In genomic region chr7:92808006-92808405, GRCh38 we compare ENCODE assay signal across 16 cellular contexts. TPM values are rescaled to one million over a fixed set of nuclear protein-coding genes. Genes with fewer than 3 reads are reported as not detected.
DNase-seq lines count a peak whose midpoint lies in the region; ATAC-seq, FAIRE-seq and TF ChIP-seq lines count a peak whose summit lies in the region.
"Had no signal": no experiment of that assay in that cellular context is flagged by ENCODE, and none has a peak within 500 bp of the region (broad histone marks: within the 10 kb centered on the region; RNA-seq: fewer than 3 reads in every experiment).

No MANE protein-coding gene starts in this region.

- WGBS in H1 (ENCODE audit: extremely low coverage in 1 of 2, insufficient coverage in 1 of 2, insufficient read length in 1 of 2, insufficient replicate concordance in 2 of 2, low coverage in 1 of 2, low lambda C conversion rate in 2 of 2, missing lambda C conversion rate in 1 of 2), 2 experiments = 98% methylated on average over 2 of the region's 2 CpGs; no CpG with 5 or more reads in 1 of the 2 experiments

- H3K27ac ChIP-seq in breast epithelium (no peak overlapping the region), SJSA1 (peak overlapping the region; percentile 88; the same call in 1 of the 2 replicates), H1 (ENCODE audit: low read depth, low read length) (no peak overlapping the region)
- H3K27ac ChIP-seq: prostate gland had no signal

- no peak for TF ChIP-seq RAD21 in H1 (IDR thresholded peaks at IDR 0.05 in 1 of 2, conservative IDR thresholded peaks at IDR 0.05 in 1 of 2; ENCODE audit: low read depth in 2 of 2, low read length in 2 of 2)

- H3K79me1 ChIP-seq in H1 (ENCODE audit: low read depth, low read length) = no peaks in the 10 kb centered on the region

- H4K20me1 ChIP-seq in H1 (replicated peaks in 1 of 2; ENCODE audit: control insufficient read depth in 1 of 2, insufficient read depth in 2 of 2, low read length in 2 of 2) = no peaks in the 10 kb centered on the region

- H4K91ac ChIP-seq in H1 (replicated peaks; ENCODE audit: insufficient read length, low read length) = no peak overlapping the region

- H3K4ac ChIP-seq in H1 (replicated peaks; ENCODE audit: insufficient read length, low read depth, low read length) = no peak overlapping the region

- H3K27ac Mint-ChIP-seq in MCF 10A (ENCODE audit: low read depth, unreplicated experiment) (peak overlapping the region; percentile 92), type B pancreatic cell (peak overlapping the region; percentile 24)
- H3K27ac Mint-ChIP-seq: activated B cell treated with CpG ODN at 0.5 μM for 24 hours; stimulated activated naive B cell treated with anti-CD40 and anti-IgM and Interleukin-4, amounts not matched to agents 10 μg/mL and 1 μg/mL and 100 μg/mL, for 72 hours had no signal

- H3K9me3 Mint-ChIP-seq in MCF 10A (ENCODE audit: unreplicated experiment) (no peaks in the 10 kb centered on the region), type B pancreatic cell (peaks cover 10% of the 10 kb centered on the region)
- H3K9me3 Mint-ChIP-seq: activated B cell treated with CpG ODN at 0.5 μM for 24 hours had no signal

- no peak overlapping the region for H3K23ac ChIP-seq in H1 (ENCODE audit: insufficient read length)

- BruUV-seq in MCF 10A (replicated peaks; lab: Mats Ljungman, UMichigan) = no TSS peak

- no peaks in the 10 kb centered on the region for H3K36me3 ChIP-seq in breast epithelium
- peaks cover 59% of the 10 kb centered on the region for H3K36me3 ChIP-seq in SJSA1
- H3K36me3 ChIP-seq in H1 (ENCODE audit: control insufficient read depth in 2 of 4, insufficient read depth in 4 of 4, low read length in 3 of 4) = no peaks in the 10 kb centered on the region
- H3K36me3 ChIP-seq: prostate gland had no signal

- no peak overlapping the region for H2BK5ac ChIP-seq in H1 (ENCODE audit: low read depth, low read length)

- TF ChIP-seq POLR2A in breast epithelium (IDR thresholded peaks at IDR 0.05) (no peak), H1 (IDR thresholded peaks at IDR 0.05; ENCODE audit: control extremely low read depth in 1 of 2, low read depth in 2 of 2, low read length in 2 of 2) (no peak)

- H3K79me2 ChIP-seq in H1 (ENCODE audit: control insufficient read depth in 1 of 2, insufficient read depth in 2 of 2, low read length in 2 of 2) = peaks cover 0 to 2% of the 10 kb centered on the region in 2 experiments; a peak in 1 of 4 replicates

- no peak overlapping the region for H2BK120ac ChIP-seq in H1 (replicated peaks; ENCODE audit: low read depth, low read length)

- H3K4me1 Mint-ChIP-seq in MCF 10A (ENCODE audit: insufficient read depth, unreplicated experiment) (peaks cover 52% of the 10 kb centered on the region), type B pancreatic cell (ENCODE audit: unreplicated experiment) (peaks cover 9% of the 10 kb centered on the region)

- no peak overlapping the region for H3K4me3 Mint-ChIP-seq in MCF 10A (ENCODE audit: unreplicated experiment)
- no peak overlapping the region for H3K4me3 Mint-ChIP-seq in type B pancreatic cell
- H3K4me3 Mint-ChIP-seq: activated B cell treated with CpG ODN at 0.5 μM for 24 hours; stimulated activated naive B cell treated with anti-CD40 and anti-IgM and Interleukin-4, amounts not matched to agents 10 μg/mL and 1 μg/mL and 100 μg/mL, for 72 hours had no signal

- no peak for TF ChIP-seq EP300 in H1 (IDR thresholded peaks at IDR 0.05; ENCODE audit: borderline replicate concordance in 1 of 2, low read depth in 2 of 2, low read length in 2 of 2)

- no peaks in the 10 kb centered on the region for H3K23me2 ChIP-seq in H1 (ENCODE audit: low read depth, low read length)

- TF ChIP-seq CTCF in MCF 10A (IDR thresholded peaks at IDR 0.05; ENCODE audit: unreplicated experiment) = no peak
- TF ChIP-seq CTCF in breast epithelium (IDR thresholded peaks at IDR 0.05) = no peak
- no peak for TF ChIP-seq CTCF in H1 (IDR thresholded peaks at IDR 0.05; ENCODE audit: control extremely low read depth in 1 of 3, insufficient read depth in 1 of 3, low read depth in 1 of 3, low read length in 3 of 3)
- TF ChIP-seq CTCF in type B pancreatic cell (conservative IDR thresholded peaks at IDR 0.05) = no peak

- H3K27me3 Mint-ChIP-seq in MCF 10A (ENCODE audit: insufficient read depth, unreplicated experiment) = no peaks in the 10 kb centered on the region
- H3K27me3 Mint-ChIP-seq in type B pancreatic cell = no peaks in the 10 kb centered on the region
- H3K27me3 Mint-ChIP-seq: activated B cell treated with CpG ODN at 0.5 μM for 24 hours; stimulated activated naive B cell treated with anti-CD40 and anti-IgM and Interleukin-4, amounts not matched to agents 10 μg/mL and 1 μg/mL and 100 μg/mL, for 72 hours had no signal

- CTCF ChIA-PET in MCF 10A (lab: Yijun Ruan, JAX) (interaction anchor here (1.4 kb wide), 1 partner anchor 188 kb away, joined by 4 read pairs; no protein-coding TSS in a partner anchor), H1 (lab: Charles Lee; ENCODE audit: partially characterized antibody) (no interaction called here)

- H2BK15ac ChIP-seq in H1 (ENCODE audit: low read length) = no peak overlapping the region

- intact Hi-C loops in MCF 10A (cut with micrococcal nuclease) = no loop called here
- intact Hi-C loops in breast epithelium (cut with DNase I; ENCODE audit: low total_unique reads) = no loop called here

- H2BK20ac ChIP-seq in H1 (ENCODE audit: low read length) = no peak overlapping the region

- no peak overlapping the region for H4K5ac ChIP-seq in H1 (ENCODE audit: insufficient read length, low read depth, low read length)

- FAIRE-seq in H1 (lab: Jason Lieb, UNC) = no peak

- H3K4me3 ChIP-seq in breast epithelium = no peak overlapping the region
- no peak overlapping the region for H3K4me3 ChIP-seq in SJSA1
- no peak overlapping the region for H3K4me3 ChIP-seq in H1 (ENCODE audit: extremely low read depth in 1 of 4, insufficient read depth in 2 of 4, low read depth in 3 of 4, low read length in 4 of 4)
- H3K4me3 ChIP-seq: mucosa of descending colon, prostate gland had no signal

- no peak overlapping the region for H3K4me2 ChIP-seq in H1 (ENCODE audit: insufficient read depth in 1 of 2, low read depth in 2 of 2, low read length in 2 of 2)

- POLR2A ChIA-PET in MCF 10A (lab: Yijun Ruan, JAX) = interaction anchor here (0.7 to 2.6 kb wide), 10 partner anchors 13 to 112 kb away, joined by 3 to 18 read pairs (median 4); no protein-coding TSS in a partner anchor
- POLR2A ChIA-PET in H1 (lab: Charles Lee; ENCODE audit: partially characterized antibody) = no interaction called here

- no peak for ATAC-seq in HG03045 (IDR thresholded peaks at IDR 0.05; ENCODE audit: unreplicated experiment)
- ATAC-seq: mucosa of descending colon; stimulated activated naive B cell treated with anti-CD40 and anti-IgM and Interleukin-4, amounts not matched to agents 10 μg/mL and 1 μg/mL and 100 μg/mL, for 72 hours had no signal

- H2AK5ac ChIP-seq in H1 (ENCODE audit: low read depth, low read length) = no peak overlapping the region

- H3K9ac ChIP-seq in H1 (replicated peaks in 1 of 4; ENCODE audit: extremely low read depth in 1 of 4, low read depth in 3 of 4, low read length in 3 of 4) = no peak overlapping the region

- no peak overlapping the region for H2BK12ac ChIP-seq in H1 (ENCODE audit: low read depth, low read length)

- no peak overlapping the region for H3K14ac ChIP-seq in H1 (ENCODE audit: insufficient read length)

- H4K8ac ChIP-seq in H1 (ENCODE audit: extremely low read depth, insufficient read depth, low read length) = no peak overlapping the region

- H3K9me3 ChIP-seq in breast epithelium (no peaks in the 10 kb centered on the region), SJSA1 (replicated peaks) (no peaks in the 10 kb centered on the region), H1 (ENCODE audit: insufficient read depth in 2 of 2, low read depth in 1 of 2, low read length in 1 of 2) (no peaks in the 10 kb centered on the region)
- H3K9me3 ChIP-seq: mucosa of descending colon, prostate gland had no signal

- DNase-seq in MCF 10A (ENCODE audit: unreplicated experiment) (peak; percentile 66), breast epithelium (ENCODE audit: low spot score in 2 of 2) (no peak), SJSA1 (ENCODE audit: low read depth in 1 of 2, low spot score in 2 of 2) (no peak), H1 (ENCODE audit: low read depth in 1 of 2, low spot score in 2 of 2) (no peak), type B pancreatic cell (ENCODE audit: extremely low spot score, unreplicated experiment) (no peak), OCI-M1 (lab: John Stamatoyannopoulos, UW) (no peak), mucosa of gallbladder (ENCODE audit: low spot score) (no peak)
- DNase-seq: activated B cell treated with CpG ODN at 0.5 μM for 24 hours; activated gamma-delta T cell; foreskin melanocyte; kidney; mucosa of descending colon; NCI-H446 treated with DMSO at 0.1 percent for 48 hours; stimulated activated naive B cell treated with anti-CD40 and anti-IgM and Interleukin-4, amounts not matched to agents 10 μg/mL and 1 μg/mL and 100 μg/mL, for 72 hours had no signal

- H3K27me3 ChIP-seq in breast epithelium (no peaks in the 10 kb centered on the region), SJSA1 (replicated peaks) (no peaks in the 10 kb centered on the region; the same call in 1 of the 2 replicates), H1 (replicated peaks in 1 of 4; ENCODE audit: control insufficient read depth in 3 of 4, extremely low read depth in 1 of 4, insufficient read depth in 3 of 4, low read length in 3 of 4) (no peaks in the 10 kb centered on the region)

- H3K36me3 Mint-ChIP-seq in MCF 10A (ENCODE audit: insufficient read depth, unreplicated experiment) = no peaks in the 10 kb centered on the region
- peaks cover 21% of the 10 kb centered on the region for H3K36me3 Mint-ChIP-seq in type B pancreatic cell

- no peak overlapping the region for H2AFZ ChIP-seq in H1 (ENCODE audit: low read length)

- H3K4me1 ChIP-seq in breast epithelium (no peaks in the 10 kb centered on the region), SJSA1 (replicated peaks) (peaks cover 38% of the 10 kb centered on the region), H1 (replicated peaks in 1 of 4; ENCODE audit: control insufficient read depth in 3 of 4, insufficient read depth in 4 of 4, low read length in 3 of 4) (peaks cover 0 to 9% (median 5%) of the 10 kb centered on the region in 4 experiments; a peak in 5 of 7 replicates)
- H3K4me1 ChIP-seq: prostate gland had no signal

- H3K18ac ChIP-seq in H1 (ENCODE audit: extremely low read depth, low read length) = no peak overlapping the region

- no peak overlapping the region for H3K56ac ChIP-seq in H1 (replicated peaks; ENCODE audit: insufficient read length, low read depth, low read length)

RNA-seq across cellular contexts. Expression of gene CDK6, which starts 28.4 kb away (rescaled TPM):
- total RNA-seq in MCF 10A (2022) (89.8 and 124 TPM in 2 replicates), breast epithelium (10 to 100 TPM; 12.8 to 26.2 (median 23.6) TPM), type B pancreatic cell (ENCODE audit: low replicate concordance) (51.9 and 68.5 TPM in 2 replicates), mucosa of gallbladder (23.6 TPM)
- 126 and 136 TPM in 2 replicates for total RNA-seq in SJSA1 (2014; rRNA removed; shearing (Covaris generic))
- 18.9 and 20.8 TPM in 2 replicates for total RNA-seq in H1 (2021; fragmentation: NEBNext Ultra II Directional; extraction: Animal tissue kit (Norgen Biotek cat#: 25700))
- 5.9 and 9.0 TPM in 2 replicates for polyA plus RNA-seq in H1 (2011; rRNA removed)
- polyA plus RNA-seq in H1 (2011; cell fraction: cytosol; rRNA removed) = 8.0 TPM
- polyA plus RNA-seq in H1 (2011; cell fraction: nucleus; rRNA removed) = 18.6 TPM
- polyA plus RNA-seq in H1 (2012, experiment 1 of 2) = 4.9 to 8.4 TPM (median 6.0 TPM) in 4 replicates
- polyA plus RNA-seq in H1 (2012, experiment 2 of 2) = 0.60 TPM
- 5.0 TPM for polyA plus RNA-seq in H1 (2013, experiment 1 of 2)
- polyA plus RNA-seq in H1 (2013, experiment 2 of 2) = 5.0 TPM
- polyA minus RNA-seq in H1 (2011; rRNA and poly(A)+ RNA removed) = 29.2 and 45.3 TPM in 2 replicates
- 36.8 TPM for polyA minus RNA-seq in H1 (2011; cell fraction: cytosol; rRNA and poly(A)+ RNA removed)
- 39.0 TPM for polyA minus RNA-seq in H1 (2011; cell fraction: nucleus; rRNA and poly(A)+ RNA removed)
